29 cellular contexts compared by ENCODE assay signal in genomic region chr1:54736685-54737084, GRCh38.
"Had no signal": no experiment of that assay in that cellular context is flagged by ENCODE, and none has a peak within 500 bp of the region (broad histone marks: within the 10 kb centered on the region; RNA-seq: fewer than 3 reads in every experiment).

No MANE protein-coding gene starts in this region.

- H3K4me3 Mint-ChIP-seq: activated CD8-positive, alpha-beta T cell treated with anti-CD3 and anti-CD28 coated beads, Interleukin-2, amount 10 ng/mL, durations not matched to agents 7 days and 5 days; activated naive CD4-positive, alpha-beta T cell treated with anti-CD3 and anti-CD28 coated beads for 36 hours; activated naive CD8-positive, alpha-beta T cell treated with anti-CD3 and anti-CD28 coated beads, Interleukin-2, amount 50 U/mL, for 24 hours; T-helper 2 cell treated with Interferon-gamma antibody and Interleukin-4, amounts not matched to agents 5 μg/mL and 100 μg/mL, for 36 hours had no signal

- ATAC-seq: activated CD8-positive, alpha-beta T cell treated with anti-CD3 and anti-CD28 coated beads, Interleukin-2, amount 10 ng/mL, durations not matched to agents 7 days and 5 days; activated naive CD8-positive, alpha-beta T cell treated with anti-CD3 and anti-CD28 coated beads, Interleukin-2, amount 50 U/mL, for 24 hours; body of pancreas; HepG2; SK-N-SH treated with all-trans-retinoic acid at 6 μM for 48 hours had no signal

- H3K4me1 ChIP-seq: ascending aorta, body of pancreas, Peyer's patch, SJSA1 had no signal

- H3K27ac Mint-ChIP-seq: activated CD8-positive, alpha-beta T cell treated with anti-CD3 and anti-CD28 coated beads, Interleukin-2, amount 10 ng/mL, durations not matched to agents 7 days and 5 days; activated naive CD4-positive, alpha-beta T cell treated with anti-CD3 and anti-CD28 coated beads for 36 hours; activated naive CD8-positive, alpha-beta T cell treated with anti-CD3 and anti-CD28 coated beads, Interleukin-2, amount 50 U/mL, for 24 hours; T-helper 2 cell treated with Interferon-gamma antibody and Interleukin-4, amounts not matched to agents 5 μg/mL and 100 μg/mL, for 36 hours had no signal

- DNase-seq: activated CD4-positive, alpha-beta T cell treated with anti-CD3 and anti-CD28 coated beads for 48 hours; activated CD4-positive, alpha-beta T cell treated with anti-CD3 and anti-CD28 coated beads, Interleukin-2, amount 50 U/mL, for 4 hours; activated CD4-positive, CD25-positive, alpha-beta regulatory T cell treated with anti-CD3 and anti-CD28 coated beads, Interleukin-2, amount 50 U/mL, for 72 hours; activated CD8-positive, alpha-beta memory T cell treated with anti-CD3 and anti-CD28 coated beads, Interleukin-2, amount 50 U/mL, for 48 hours; activated CD8-positive, alpha-beta T cell treated with anti-CD3 and anti-CD28 coated beads, Interleukin-2, amount 10 ng/mL, durations not matched to agents 7 days and 5 days; activated gamma-delta T cell; activated naive CD4-positive, alpha-beta T cell treated with anti-CD3 and anti-CD28 coated beads for 36 hours; activated naive CD8-positive, alpha-beta T cell treated with anti-CD3 and anti-CD28 coated beads, Interleukin-2, amount 50 U/mL, for 24 hours; activated T-cell treated with anti-CD3 and anti-CD28 coated beads, Interleukin-2, amount 50 U/mL, for 1 hour; amniotic stem cell; body of pancreas; NCI-H1092; NCI-H1417 treated with DMSO at 0.1 percent for 48 hours; NCI-H1694; NCI-H2029 treated with DMSO at 0.1 percent for 48 hours; NCI-H345; NCI-H510A; NCI-H526 treated with DMSO at 0.1 percent for 48 hours; NCI-H82; OCI-M1; Peyer's patch; SHP77; SW 1271 had no signal

- H3K27me3 ChIP-seq: ascending aorta, body of pancreas, Peyer's patch, SJSA1 had no signal

- H3K27me3 Mint-ChIP-seq: activated naive CD8-positive, alpha-beta T cell treated with anti-CD3 and anti-CD28 coated beads, Interleukin-2, amount 50 U/mL, for 24 hours had no signal

- H3K4me3 ChIP-seq: ascending aorta, body of pancreas, Peyer's patch, SJSA1 had no signal

- H3K4me1 Mint-ChIP-seq: activated naive CD8-positive, alpha-beta T cell treated with anti-CD3 and anti-CD28 coated beads, Interleukin-2, amount 50 U/mL, for 24 hours had no signal

- H3K27ac ChIP-seq: ascending aorta, body of pancreas, KMS-11, Peyer's patch, SJSA1 had no signal

- H3K9me3 Mint-ChIP-seq: activated naive CD4-positive, alpha-beta T cell treated with anti-CD3 and anti-CD28 coated beads for 36 hours; activated naive CD8-positive, alpha-beta T cell treated with anti-CD3 and anti-CD28 coated beads, Interleukin-2, amount 50 U/mL, for 24 hours; T-helper 2 cell treated with Interferon-gamma antibody and Interleukin-4, amounts not matched to agents 5 μg/mL and 100 μg/mL, for 36 hours had no signal

- H3K9me3 ChIP-seq: ascending aorta, body of pancreas, Peyer's patch, SJSA1 had no signal
